24 cellular contexts compared by ENCODE assay signal in the genomic region with DNA sequence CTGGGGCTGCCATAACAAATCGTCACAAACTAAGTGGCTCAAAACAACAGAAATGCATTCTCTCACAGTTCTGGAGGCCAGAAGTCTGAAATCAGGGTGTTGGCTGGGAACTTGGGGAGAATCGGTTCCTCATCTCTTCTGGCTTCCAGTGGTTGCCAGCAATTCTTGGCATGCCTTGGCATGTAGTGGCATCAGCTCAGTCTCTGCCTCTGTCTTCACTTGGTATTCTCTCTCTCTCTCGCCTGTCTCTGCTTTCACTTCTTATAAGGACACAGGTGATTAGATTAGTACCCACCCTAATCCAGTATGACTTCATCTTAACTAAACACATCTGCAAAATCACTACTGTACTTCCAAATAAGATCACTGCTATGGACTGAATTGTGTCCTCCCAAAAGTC.
"Had no signal": no experiment of that assay in that cellular context is flagged by ENCODE, and none has a peak within 500 bp of the region (broad histone marks: within the 10 kb centered on the region; RNA-seq: fewer than 3 reads in every experiment).

No MANE protein-coding gene starts in this region.

- H3K9ac ChIP-seq: neural progenitor cell, parathyroid adenoma had no signal

- H3K4me3 ChIP-seq: dorsolateral prefrontal cortex, esophagus squamous epithelium, gastrocnemius medialis, left lung, neural progenitor cell, right lobe of liver, smooth muscle cell, suprapubic skin, thyroid gland, vagina had no signal

- FAIRE-seq: colon, kidney had no signal

- H3K4me2 ChIP-seq: neural progenitor cell, smooth muscle cell had no signal

- H2AFZ ChIP-seq: neural progenitor cell, parathyroid adenoma had no signal

- H3K4me1 ChIP-seq: gastrocnemius medialis, left lung, neural progenitor cell, parathyroid adenoma, right lobe of liver, thyroid gland, vagina had no signal

- H3K27me3 ChIP-seq: dorsolateral prefrontal cortex, esophagus squamous epithelium, gastrocnemius medialis, left lung, neural progenitor cell, right lobe of liver, suprapubic skin, thyroid gland, vagina had no signal

- H3K79me2 ChIP-seq: parathyroid adenoma had no signal

- ATAC-seq: gastrocnemius medialis; left lung; naive thymus-derived CD4-positive, alpha-beta T cell; right lobe of liver; stimulated activated naive CD8-positive, alpha-beta T cell treated with anti-CD3 and anti-CD28 coated beads, Interleukin-15, Interleukin-2, amounts not matched to agents 100 U/mL and 50 U/mL, for 24 hours had no signal

- H3K27ac ChIP-seq: dorsolateral prefrontal cortex, gastrocnemius medialis, left lung, neural progenitor cell, parathyroid adenoma, right lobe of liver, suprapubic skin, thyroid gland, vagina had no signal

- H3K9me3 ChIP-seq: esophagus squamous epithelium, right lobe of liver, thyroid gland, vagina had no signal

- DNase-seq: dorsolateral prefrontal cortex; effector CD4-positive, alpha-beta T cell; esophagus squamous epithelium; gastrocnemius medialis; head of caudate nucleus; kidney; left lung; mesendoderm; midbrain; naive thymus-derived CD4-positive, alpha-beta T cell; right lobe of liver; stimulated activated CD4-positive, alpha-beta T cell treated with anti-CD3 and anti-CD28 coated beads, Interleukin-12 subunit alpha, Interleukin-12 subunit beta, amount 100 ng/mL, for 4 hours; stimulated activated CD4-positive, alpha-beta T cell treated with anti-CD3 and anti-CD28 coated beads, Interleukin-1b, Interleukin-23, amount 100 ng/mL, for 48 hours; stimulated activated CD4-positive, alpha-beta T cell treated with anti-CD3 and anti-CD28 coated beads, Interleukin-4, amount 100 ng/mL, for 1 hour; stimulated activated CD8-positive, alpha-beta memory T cell treated with anti-CD3 and anti-CD28 coated beads, Interleukin-4, amount 100 ng/mL, for 48 hours; stimulated activated naive CD8-positive, alpha-beta T cell treated with anti-CD3 and anti-CD28 coated beads, Interleukin-15, Interleukin-2, amounts not matched to agents 100 U/mL and 50 U/mL, for 24 hours; thyroid gland; trophoblast cell had no signal

- H3K36me3 ChIP-seq: esophagus squamous epithelium, gastrocnemius medialis, left lung, neural progenitor cell, right lobe of liver, suprapubic skin, thyroid gland, vagina had no signal
